ENCODE assay signal across 8 cellular contexts in the genomic region with DNA sequence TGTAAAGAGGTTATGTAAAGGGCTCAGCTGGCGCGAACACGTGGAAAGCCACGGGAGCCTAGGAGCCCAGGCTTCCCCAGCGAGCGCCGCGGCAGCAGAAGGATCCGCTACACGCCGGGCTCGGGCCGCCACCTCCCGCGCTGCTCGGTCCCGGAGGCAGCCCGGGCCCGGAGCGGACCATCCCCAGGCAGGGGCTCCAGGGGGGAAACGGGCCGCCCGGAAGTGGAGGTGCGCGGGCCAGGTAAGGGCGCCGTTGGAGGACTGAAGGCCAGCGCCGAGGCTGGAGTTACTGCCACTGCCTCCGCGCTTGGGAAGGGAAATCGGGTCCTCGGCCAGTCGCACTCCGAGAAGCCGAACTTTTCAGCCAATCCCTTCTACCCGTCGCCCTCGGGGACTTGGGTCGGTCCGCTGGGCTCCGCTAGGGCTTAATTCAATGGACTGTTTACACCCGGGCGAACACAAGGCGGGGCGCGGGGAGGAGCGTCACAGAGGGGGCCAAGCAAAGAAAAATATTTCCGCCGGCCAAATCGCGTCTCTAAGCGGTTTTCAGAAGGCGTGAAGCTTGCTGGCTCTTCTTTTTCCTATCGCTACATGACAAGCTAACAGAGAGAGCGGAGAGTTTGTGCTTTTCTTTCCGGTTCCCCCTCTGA. TPM values are rescaled to one million over a fixed set of nuclear protein-coding genes. Genes with fewer than 3 reads are reported as not detected.
A peak's percentile ranks its signal among the peaks of the same experiment; 100 is the strongest.
DNase-seq lines count a peak whose midpoint lies in the region; ATAC-seq and TF ChIP-seq lines count a peak whose summit lies in the region.

No MANE protein-coding gene starts in this region.

- H2AFZ ChIP-seq in osteoblast (ENCODE audit: low read length) = peak overlapping the region; percentile 99

- H3K4me1 Mint-ChIP-seq in activated naive CD8-positive, alpha-beta T cell (ENCODE audit: low read depth) = peaks cover 42% of the 10 kb centered on the region

- H3K4me3 Mint-ChIP-seq in activated naive CD8-positive, alpha-beta T cell = peak overlapping the region; percentile 92

- peak; percentile 96 for DNase-seq in GM12865 (ENCODE audit: low read depth)
- peak; percentile 86 for DNase-seq in NCI-H1105 (lab: John Stamatoyannopoulos, UW)
- DNase-seq in glomerular visceral epithelial cell (ENCODE audit: extremely low spot score) = peak; percentile 93
- peak; percentile 97 for DNase-seq in osteoblast (ENCODE audit: insufficient read length, low spot score, missing footprints)
- DNase-seq in testis = peak; percentile 94

- H3K27ac Mint-ChIP-seq in activated naive CD8-positive, alpha-beta T cell = peak overlapping the region; percentile 100

- H4K20me1 ChIP-seq in osteoblast (ENCODE audit: insufficient read depth, low read length) = peaks cover 18% of the 10 kb centered on the region

- ATAC-seq in HG02678 (IDR thresholded peaks at IDR 0.05; ENCODE audit: unreplicated experiment) = peak; percentile 76
- ATAC-seq in SK-N-SH treated with all-trans-retinoic acid at 6 μM for 48 hours = peak; percentile 93

- H3K4me3 ChIP-seq in GM12865 (ENCODE audit: low read depth, low read length) = peak overlapping the region; percentile 90
- H3K4me3 ChIP-seq in osteoblast (ENCODE audit: insufficient read depth, low read length) = peak overlapping the region; percentile 85
- peak overlapping the region; percentile 85 to 86 for H3K4me3 ChIP-seq in testis

- intact Hi-C loops in testis (cut with DNase I; ENCODE audit: low total_unique reads) = no loop called here

- peaks cover 9% of the 10 kb centered on the region for H3K36me3 ChIP-seq in osteoblast (ENCODE audit: insufficient read depth, low read length)
- H3K36me3 ChIP-seq in testis (ENCODE audit: low read depth, missing control alignments) = no peaks in the 10 kb centered on the region

- 0 to 1% methylated on average over 24 to 57 of the region's 57 CpGs for WGBS in testis, 2 donors

- H3K79me2 ChIP-seq in osteoblast (ENCODE audit: insufficient read depth, low read length) = peaks cover 43% of the 10 kb centered on the region

- H3K9me3 ChIP-seq in osteoblast (ENCODE audit: low read depth, low read length) (no peaks in the 10 kb centered on the region), testis (no peaks in the 10 kb centered on the region)

- H3K9me3 Mint-ChIP-seq in activated naive CD8-positive, alpha-beta T cell (ENCODE audit: low read depth) = no peaks in the 10 kb centered on the region

- no peak for TF ChIP-seq POLR2A in testis (IDR thresholded peaks at IDR 0.05)

- H3K27me3 ChIP-seq in osteoblast (ENCODE audit: insufficient read depth, low read length) (no peaks in the 10 kb centered on the region), testis (no peaks in the 10 kb centered on the region)

- H3K4me1 ChIP-seq in osteoblast (ENCODE audit: insufficient read depth, low read length) = peaks cover 22% of the 10 kb centered on the region
- peaks cover 26% of the 10 kb centered on the region for H3K4me1 ChIP-seq in testis

- TF ChIP-seq CTCF in GM12865 (IDR thresholded peaks at IDR 0.05; ENCODE audit: insufficient read depth, low read depth, low read length, missing control alignments) (no peak), osteoblast (IDR thresholded peaks at IDR 0.05; ENCODE audit: extremely low read depth, low read depth, low read length) (no peak), testis (IDR thresholded peaks at IDR 0.05) (peak in 1 of 3 experiments; percentile 28)

- peak overlapping the region; percentile 100 for H3K27ac ChIP-seq in osteoblast (ENCODE audit: low read depth, low read length)
- H3K27ac ChIP-seq in testis = peak overlapping the region; percentile 93 to 99

- H3K4me2 ChIP-seq in osteoblast (ENCODE audit: insufficient read depth, low read length) = peak overlapping the region; percentile 86

- peaks cover 10% of the 10 kb centered on the region for H3K36me3 Mint-ChIP-seq in activated naive CD8-positive, alpha-beta T cell

- no peaks in the 10 kb centered on the region for H3K27me3 Mint-ChIP-seq in activated naive CD8-positive, alpha-beta T cell

TF ChIP-seq in SK-N-SH treated with all-trans-retinoic acid at 6 μM for 48 hours, 23 proteins besides CTCF, POLR2A, EP300 and RAD21:
- TF ChIP-seq ZNF8 (CRISPR knock-in tag; IDR thresholded peaks at IDR 0.05) = no peak
- TF ChIP-seq ESRRG (CRISPR knock-in tag; IDR thresholded peaks at IDR 0.05) = no peak
- no peak for TF ChIP-seq PPARA (CRISPR knock-in tag; IDR thresholded peaks at IDR 0.05; ENCODE audit: borderline replicate concordance)
- 0 out of 2 replicates have a peak, but pooled peaks have one; percentile 38 for TF ChIP-seq ZFP3 (CRISPR knock-in tag; IDR thresholded peaks at IDR 0.05)
- TF ChIP-seq, protein P1, sequence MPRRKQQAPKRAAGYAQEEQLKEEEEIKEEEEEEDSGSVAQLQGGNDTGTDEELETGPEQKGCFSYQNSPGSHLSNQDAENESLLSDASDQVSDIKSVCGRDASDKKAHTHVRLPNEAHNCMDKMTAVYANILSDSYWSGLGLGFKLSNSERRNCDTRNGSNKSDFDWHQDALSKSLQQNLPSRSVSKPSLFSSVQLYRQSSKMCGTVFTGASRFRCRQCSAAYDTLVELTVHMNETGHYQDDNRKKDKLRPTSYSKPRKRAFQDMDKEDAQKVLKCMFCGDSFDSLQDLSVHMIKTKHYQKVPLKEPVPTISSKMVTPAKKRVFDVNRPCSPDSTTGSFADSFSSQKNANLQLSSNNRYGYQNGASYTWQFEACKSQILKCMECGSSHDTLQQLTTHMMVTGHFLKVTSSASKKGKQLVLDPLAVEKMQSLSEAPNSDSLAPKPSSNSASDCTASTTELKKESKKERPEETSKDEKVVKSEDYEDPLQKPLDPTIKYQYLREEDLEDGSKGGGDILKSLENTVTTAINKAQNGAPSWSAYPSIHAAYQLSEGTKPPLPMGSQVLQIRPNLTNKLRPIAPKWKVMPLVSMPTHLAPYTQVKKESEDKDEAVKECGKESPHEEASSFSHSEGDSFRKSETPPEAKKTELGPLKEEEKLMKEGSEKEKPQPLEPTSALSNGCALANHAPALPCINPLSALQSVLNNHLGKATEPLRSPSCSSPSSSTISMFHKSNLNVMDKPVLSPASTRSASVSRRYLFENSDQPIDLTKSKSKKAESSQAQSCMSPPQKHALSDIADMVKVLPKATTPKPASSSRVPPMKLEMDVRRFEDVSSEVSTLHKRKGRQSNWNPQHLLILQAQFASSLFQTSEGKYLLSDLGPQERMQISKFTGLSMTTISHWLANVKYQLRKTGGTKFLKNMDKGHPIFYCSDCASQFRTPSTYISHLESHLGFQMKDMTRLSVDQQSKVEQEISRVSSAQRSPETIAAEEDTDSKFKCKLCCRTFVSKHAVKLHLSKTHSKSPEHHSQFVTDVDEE (CRISPR knock-in tag; IDR thresholded peaks at IDR 0.05) = no peak
- TF ChIP-seq ARNTL (CRISPR knock-in tag; IDR thresholded peaks at IDR 0.05; ENCODE audit: borderline replicate concordance, low read depth) = 0 out of 2 replicates have a peak, but pooled peaks have one; percentile 16
- 0 out of 2 replicates have a peak, but pooled peaks have one; percentile 14 for TF ChIP-seq GLIS3 (CRISPR knock-in tag; IDR thresholded peaks at IDR 0.05)
- TF ChIP-seq, protein P2, sequence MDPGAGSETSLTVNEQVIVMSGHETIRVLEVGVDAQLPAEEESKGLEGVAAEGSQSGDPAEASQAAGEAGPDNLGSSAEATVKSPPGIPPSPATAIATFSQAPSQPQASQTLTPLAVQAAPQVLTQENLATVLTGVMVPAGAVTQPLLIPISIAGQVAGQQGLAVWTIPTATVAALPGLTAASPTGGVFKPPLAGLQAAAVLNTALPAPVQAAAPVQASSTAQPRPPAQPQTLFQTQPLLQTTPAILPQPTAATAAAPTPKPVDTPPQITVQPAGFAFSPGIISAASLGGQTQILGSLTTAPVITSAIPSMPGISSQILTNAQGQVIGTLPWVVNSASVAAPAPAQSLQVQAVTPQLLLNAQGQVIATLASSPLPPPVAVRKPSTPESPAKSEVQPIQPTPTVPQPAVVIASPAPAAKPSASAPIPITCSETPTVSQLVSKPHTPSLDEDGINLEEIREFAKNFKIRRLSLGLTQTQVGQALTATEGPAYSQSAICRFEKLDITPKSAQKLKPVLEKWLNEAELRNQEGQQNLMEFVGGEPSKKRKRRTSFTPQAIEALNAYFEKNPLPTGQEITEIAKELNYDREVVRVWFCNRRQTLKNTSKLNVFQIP (CRISPR knock-in tag; IDR thresholded peaks at IDR 0.05; ENCODE audit: borderline replicate concordance, low read depth) = no peak
- TF ChIP-seq SNAI2 (CRISPR knock-in tag; IDR thresholded peaks at IDR 0.05) = no peak
- no peak for TF ChIP-seq TCF4 (CRISPR knock-in tag; IDR thresholded peaks at IDR 0.05; ENCODE audit: borderline replicate concordance)
- TF ChIP-seq, protein P3, sequence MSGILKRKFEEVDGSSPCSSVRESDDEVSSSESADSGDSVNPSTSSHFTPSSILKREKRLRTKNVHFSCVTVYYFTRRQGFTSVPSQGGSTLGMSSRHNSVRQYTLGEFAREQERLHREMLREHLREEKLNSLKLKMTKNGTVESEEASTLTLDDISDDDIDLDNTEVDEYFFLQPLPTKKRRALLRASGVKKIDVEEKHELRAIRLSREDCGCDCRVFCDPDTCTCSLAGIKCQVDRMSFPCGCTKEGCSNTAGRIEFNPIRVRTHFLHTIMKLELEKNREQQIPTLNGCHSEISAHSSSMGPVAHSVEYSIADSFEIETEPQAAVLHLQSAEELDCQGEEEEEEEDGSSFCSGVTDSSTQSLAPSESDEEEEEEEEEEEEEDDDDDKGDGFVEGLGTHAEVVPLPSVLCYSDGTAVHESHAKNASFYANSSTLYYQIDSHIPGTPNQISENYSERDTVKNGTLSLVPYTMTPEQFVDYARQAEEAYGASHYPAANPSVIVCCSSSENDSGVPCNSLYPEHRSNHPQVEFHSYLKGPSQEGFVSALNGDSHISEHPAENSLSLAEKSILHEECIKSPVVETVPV (CRISPR knock-in tag; IDR thresholded peaks at IDR 0.05) = no peak
- no peak for TF ChIP-seq RARB (CRISPR knock-in tag; IDR thresholded peaks at IDR 0.05)
- no peak for TF ChIP-seq ZNF565 (CRISPR knock-in tag; conservative IDR thresholded peaks at IDR 0.05; ENCODE audit: low read depth)
- TF ChIP-seq ZNF70 (CRISPR knock-in tag; IDR thresholded peaks at IDR 0.05) = no peak
- no peak for TF ChIP-seq CSDC2 (CRISPR knock-in tag; IDR thresholded peaks at IDR 0.05)
- no peak for TF ChIP-seq BACH2 (CRISPR knock-in tag; IDR thresholded peaks at IDR 0.05; ENCODE audit: borderline replicate concordance)

RNA-seq across cellular contexts. Expression of a gene that starts 0.4 kb away (rescaled TPM):
- total RNA-seq in osteoblast (18.0 and 21.4 TPM in 2 replicates), testis (10 to 100 TPM; 73.0 to 82.8 TPM)
- polyA plus RNA-seq in testis (ENCODE audit: insufficient read depth, low read depth, low replicate concordance) = 46.3 TPM

Comparison
In these comparisons a context has a peak if more than half of its experiments do, and no peak if none do; other contexts are left out.
1. Peak in every context shown above with its lines: DNase-seq, ATAC-seq, H3K4me3 ChIP-seq and H3K27ac ChIP-seq.